In genomic region chr21:17455451-17455850, GRCh38 we compare ENCODE assay signal across 2 cellular contexts.
TF ChIP-seq lines count a peak whose summit lies in the region.

No MANE protein-coding gene starts in this region.

TF ChIP-seq in K562, 482 proteins besides CTCF, POLR2A, EP300 and RAD21:
- TF ChIP-seq ARID1B (IDR thresholded peaks at IDR 0.05) (no peak), ZFP91 (CRISPR knock-in tag; IDR thresholded peaks at IDR 0.05) (no peak), EZH2 (IDR thresholded peaks at IDR 0.05; ENCODE audit: borderline replicate concordance, low read depth, low read length) (no peak), ELK1 (CRISPR knock-in tag; IDR thresholded peaks at IDR 0.05) (no peak), NR3C1 (CRISPR knock-in tag; IDR thresholded peaks at IDR 0.05) (no peak)

TF ChIP-seq in HepG2, 621 proteins besides CTCF, POLR2A, EP300 and RAD21 (continues in another document):
- no peak for TF ChIP-seq ZNF550 (CRISPR knock-in tag; IDR thresholded peaks at IDR 0.05; ENCODE audit: borderline replicate concordance)
- TF ChIP-seq PBX2 (CRISPR knock-in tag; IDR thresholded peaks at IDR 0.05), result no peak
- no peak for TF ChIP-seq ZSCAN9 (CRISPR knock-in tag; IDR thresholded peaks at IDR 0.05; ENCODE audit: borderline replicate concordance)
- no peak for TF ChIP-seq NONO (IDR thresholded peaks at IDR 0.05)
- TF ChIP-seq NONO (CRISPR knock-in tag; conservative IDR thresholded peaks at IDR 0.05), result 0 out of 2 replicates have a peak, but pooled peaks have one; percentile 22
- TF ChIP-seq ZNF530 (CRISPR knock-in tag; IDR thresholded peaks at IDR 0.05; ENCODE audit: low read depth), result no peak
- no peak for TF ChIP-seq FOXP1 (IDR thresholded peaks at IDR 0.05)
- peak; percentile 51; the same call in 1 of the 2 replicates for TF ChIP-seq FOXP1 (CRISPR knock-in tag; IDR thresholded peaks at IDR 0.05)
- no peak for TF ChIP-seq DRAP1 (CRISPR knock-in tag; IDR thresholded peaks at IDR 0.05)
- peak; percentile 8; the same call in 1 of the 2 replicates for TF ChIP-seq ETV5 (CRISPR knock-in tag; IDR thresholded peaks at IDR 0.05; ENCODE audit: borderline replicate concordance)
- no peak for TF ChIP-seq HINFP (CRISPR knock-in tag; IDR thresholded peaks at IDR 0.05; ENCODE audit: low read depth)
- no peak for TF ChIP-seq ZNF713 (CRISPR knock-in tag; IDR thresholded peaks at IDR 0.05)
- TF ChIP-seq ARID5B (CRISPR knock-in tag; IDR thresholded peaks at IDR 0.05), result 0 out of 2 replicates have a peak, but pooled peaks have one; percentile 20
- TF ChIP-seq ZNF644 (CRISPR knock-in tag; IDR thresholded peaks at IDR 0.05; ENCODE audit: low read depth), result no peak
- TF ChIP-seq ETV6 (CRISPR knock-in tag; conservative IDR thresholded peaks at IDR 0.05), result no peak
- TF ChIP-seq ZKSCAN1 (IDR thresholded peaks at IDR 0.05; ENCODE audit: low read length), result no peak
- TF ChIP-seq ZNF24 (IDR thresholded peaks at IDR 0.05), result 0 out of 2 replicates have a peak, but pooled peaks have one; percentile 51
- no peak for TF ChIP-seq TFE3 (CRISPR knock-in tag; IDR thresholded peaks at IDR 0.05)
- TF ChIP-seq HES4 (CRISPR knock-in tag; IDR thresholded peaks at IDR 0.05; ENCODE audit: borderline replicate concordance), result no peak
- peak; percentile 9; the same call in 1 of the 2 replicates for TF ChIP-seq FOXK1 (CRISPR knock-in tag; IDR thresholded peaks at IDR 0.05; ENCODE audit: borderline replicate concordance, low read depth)
- TF ChIP-seq ATRX (CRISPR knock-in tag; IDR thresholded peaks at IDR 0.05; ENCODE audit: borderline replicate concordance), result no peak
- no peak for TF ChIP-seq STAT6 (CRISPR knock-in tag; IDR thresholded peaks at IDR 0.05; ENCODE audit: borderline replicate concordance)
- TF ChIP-seq TGIF2 (CRISPR knock-in tag; IDR thresholded peaks at IDR 0.05), result no peak
- TF ChIP-seq ZNF615 (CRISPR knock-in tag; IDR thresholded peaks at IDR 0.05; ENCODE audit: borderline replicate concordance), result no peak
- peak; percentile 42; the same call in 1 of the 2 replicates for TF ChIP-seq SALL1 (CRISPR knock-in tag; IDR thresholded peaks at IDR 0.05)
- TF ChIP-seq KLF12 (CRISPR knock-in tag; IDR thresholded peaks at IDR 0.05; ENCODE audit: borderline replicate concordance), result no peak
- TF ChIP-seq ZNF44 (CRISPR knock-in tag; IDR thresholded peaks at IDR 0.05), result no peak
- TF ChIP-seq ZSCAN20 (CRISPR knock-in tag; IDR thresholded peaks at IDR 0.05; ENCODE audit: borderline replicate concordance), result no peak
- peak; percentile 39; the same call in 1 of the 2 replicates for TF ChIP-seq ZNF292 (CRISPR knock-in tag; IDR thresholded peaks at IDR 0.05; ENCODE audit: borderline replicate concordance, low read depth)
- no peak for TF ChIP-seq ZNF674 (CRISPR knock-in tag; IDR thresholded peaks at IDR 0.05; ENCODE audit: low read depth)
- TF ChIP-seq TIGD3 (CRISPR knock-in tag; IDR thresholded peaks at IDR 0.05; ENCODE audit: borderline replicate concordance), result no peak
- TF ChIP-seq PHF21A (CRISPR knock-in tag; IDR thresholded peaks at IDR 0.05), result no peak
- TF ChIP-seq ZNF362 (CRISPR knock-in tag; IDR thresholded peaks at IDR 0.05; ENCODE audit: borderline replicate concordance), result peak; percentile 75
- TF ChIP-seq ZNF773 (CRISPR knock-in tag; IDR thresholded peaks at IDR 0.05; ENCODE audit: borderline replicate concordance), result no peak
- no peak for TF ChIP-seq ZNF503 (CRISPR knock-in tag; IDR thresholded peaks at IDR 0.05)
- TF ChIP-seq SAP130 (CRISPR knock-in tag; IDR thresholded peaks at IDR 0.05; ENCODE audit: low read depth), result peak; percentile 35
- TF ChIP-seq ZNF350 (CRISPR knock-in tag; IDR thresholded peaks at IDR 0.05; ENCODE audit: borderline replicate concordance, low read depth), result no peak
- peak; percentile 22; the same call in 1 of the 2 replicates for TF ChIP-seq RARA (CRISPR knock-in tag; IDR thresholded peaks at IDR 0.05)
- TF ChIP-seq RORA (CRISPR knock-in tag; IDR thresholded peaks at IDR 0.05), result no peak
- TF ChIP-seq ZNF281 (CRISPR knock-in tag; IDR thresholded peaks at IDR 0.05; ENCODE audit: borderline replicate concordance), result no peak
- peak; percentile 42; the same call in 1 of the 2 replicates for TF ChIP-seq POLR2AphosphoS5 (IDR thresholded peaks at IDR 0.05; ENCODE audit: low read depth, low read length)
